In genomic region chr14:99807413-99808132, GRCh38 we compare ENCODE assay signal across 12 cellular contexts. TPM values are rescaled to one million over a fixed set of nuclear protein-coding genes. Genes with fewer than 3 reads are reported as not detected.
DNase-seq lines count a peak whose midpoint lies in the region; ATAC-seq and TF ChIP-seq lines count a peak whose summit lies in the region.
"Had no signal": no experiment of that assay in that cellular context is flagged by ENCODE, and none has a peak within 500 bp of the region (broad histone marks: within the 10 kb centered on the region; RNA-seq: fewer than 3 reads in every experiment).

No MANE protein-coding gene starts in this region.

- POLR2A ChIA-PET in HEK293T (lab: Yijun Ruan, JAX), result no interaction called here
- POLR2A ChIA-PET in naive thymus-derived CD4-positive, alpha-beta T cell (lab: Charles Lee), result no interaction called here

- no peaks in the 10 kb centered on the region for H3K36me3 ChIP-seq in ACC112 (ENCODE audit: insufficient read depth, low read length)
- no peaks in the 10 kb centered on the region for H3K36me3 ChIP-seq in naive thymus-derived CD4-positive, alpha-beta T cell (ENCODE audit: control insufficient read depth in 2 of 3, insufficient read depth in 3 of 3, low read length in 3 of 3)

- H3K4me1 ChIP-seq in ACC112 (ENCODE audit: control insufficient read depth, insufficient read depth, low read length, unreplicated experiment), result peaks cover 32% of the 10 kb centered on the region
- H3K4me1 ChIP-seq in naive thymus-derived CD4-positive, alpha-beta T cell (ENCODE audit: control insufficient read depth in 2 of 2, insufficient read depth in 2 of 2, low read length in 2 of 2), result no peaks in the 10 kb centered on the region

- no peak overlapping the region for H2AFZ ChIP-seq in ACC112 (ENCODE audit: low read length, unreplicated experiment)

- H3K4me3 ChIP-seq in ACC112 (ENCODE audit: low read depth, low read length) (peak overlapping the region; percentile 52), cardiac fibroblast (replicated peaks in 1 of 2; ENCODE audit: low read depth in 2 of 2, low read length in 2 of 2) (peak overlapping the region in 1 of 2 donors; percentile 3)
- H3K4me3 ChIP-seq in naive thymus-derived CD4-positive, alpha-beta T cell (ENCODE audit: low read length), result no peak overlapping the region
- H3K4me3 ChIP-seq: skin epidermis had no signal

- H3K27me3 Mint-ChIP-seq in natural killer cell treated with Interleukin-12 subunit alpha and Interleukin-12 subunit beta and Interleukin-15 and Interleukin-18, amount 100 ng/mL, for 72 hours, result peaks cover 32 to 50% of the 10 kb centered on the region in 2 donors
- peaks cover 3 to 27% (median 19%) of the 10 kb centered on the region in 5 donors for H3K27me3 Mint-ChIP-seq in naive thymus-derived CD4-positive, alpha-beta T cell

- H3K9me3 Mint-ChIP-seq in natural killer cell treated with Interleukin-12 subunit alpha and Interleukin-12 subunit beta and Interleukin-15 and Interleukin-18, amount 100 ng/mL, for 72 hours, result no peaks in the 10 kb centered on the region
- no peaks in the 10 kb centered on the region for H3K9me3 Mint-ChIP-seq in naive thymus-derived CD4-positive, alpha-beta T cell

- H3K27me3 ChIP-seq in ACC112 (ENCODE audit: insufficient read depth, low read length), result no peaks in the 10 kb centered on the region
- peaks cover 0 to 5% of the 10 kb centered on the region in 2 donors for H3K27me3 ChIP-seq in naive thymus-derived CD4-positive, alpha-beta T cell (ENCODE audit: control insufficient read depth in 2 of 2, insufficient read depth in 2 of 2, low read length in 2 of 2)

- TF ChIP-seq CTCF in cardiac fibroblast (IDR thresholded peaks at IDR 0.05; ENCODE audit: low read depth, low read length), result peak; percentile 2

- H3K27ac Mint-ChIP-seq in natural killer cell treated with Interleukin-12 subunit alpha and Interleukin-12 subunit beta and Interleukin-15 and Interleukin-18, amount 100 ng/mL, for 72 hours, result no peak overlapping the region
- H3K27ac Mint-ChIP-seq in naive thymus-derived CD4-positive, alpha-beta T cell, result no peak overlapping the region

- H3K36me3 Mint-ChIP-seq in natural killer cell treated with Interleukin-12 subunit alpha and Interleukin-12 subunit beta and Interleukin-15 and Interleukin-18, amount 100 ng/mL, for 72 hours, result no peaks in the 10 kb centered on the region
- no peaks in the 10 kb centered on the region for H3K36me3 Mint-ChIP-seq in naive thymus-derived CD4-positive, alpha-beta T cell

- CTCF ChIA-PET in HEK293T (lab: Yijun Ruan, JAX), result interaction anchor here (0.7 kb wide), 1 partner anchor 31 kb away, joined by 3 read pairs; no protein-coding TSS in a partner anchor
- CTCF ChIA-PET in naive thymus-derived CD4-positive, alpha-beta T cell (lab: Charles Lee), result interaction anchor here (0.9 kb wide), 1 partner anchor 419 kb away, joined by 4 read pairs; no protein-coding TSS in a partner anchor

- H3K4me1 Mint-ChIP-seq in natural killer cell treated with Interleukin-12 subunit alpha and Interleukin-12 subunit beta and Interleukin-15 and Interleukin-18, amount 100 ng/mL, for 72 hours (ENCODE audit: low read depth in 2 of 2), result no peaks in the 10 kb centered on the region
- no peaks in the 10 kb centered on the region for H3K4me1 Mint-ChIP-seq in naive thymus-derived CD4-positive, alpha-beta T cell

- no peak overlapping the region for H3K4me3 Mint-ChIP-seq in natural killer cell treated with Interleukin-12 subunit alpha and Interleukin-12 subunit beta and Interleukin-15 and Interleukin-18, amount 100 ng/mL, for 72 hours
- H3K4me3 Mint-ChIP-seq in naive thymus-derived CD4-positive, alpha-beta T cell, result no peak overlapping the region

- intact Hi-C loops in naive thymus-derived CD4-positive, alpha-beta T cell (cut with micrococcal nuclease), result no loop called here

- peaks cover 5% of the 10 kb centered on the region for H3K79me2 ChIP-seq in ACC112 (ENCODE audit: control insufficient read depth, insufficient read depth, low read length, unreplicated experiment)

- peak overlapping the region; percentile 70 for H3K27ac ChIP-seq in ACC112 (ENCODE audit: low read depth, low read length)
- H3K27ac ChIP-seq in naive thymus-derived CD4-positive, alpha-beta T cell (ENCODE audit: low read depth, low read length), result no peak overlapping the region
- H3K27ac ChIP-seq: KMS-11 had no signal

- DNase-seq in HEK293T (ENCODE audit: extremely low spot score) (peak; percentile 40), cardiac fibroblast (ENCODE audit: low read depth in 2 of 2) (peak; percentile 37 to 72), hippocampal formation (lab: John Stamatoyannopoulos, UW) (no peak), NCI-H510A treated with DMSO at 0.1 percent for 48 hours (lab: John Stamatoyannopoulos, UW) (no peak), GDM1 (lab: John Stamatoyannopoulos, UW) (no peak)
- DNase-seq in natural killer cell treated with Interleukin-12 subunit alpha and Interleukin-12 subunit beta and Interleukin-15 and Interleukin-18, amount 100 ng/mL, for 72 hours (ENCODE audit: low spot score), result no peak
- DNase-seq in naive thymus-derived CD4-positive, alpha-beta T cell, result no peak
- DNase-seq: C1 segment of cervical spinal cord, mammary epithelial cell had no signal

- peak; percentile 29 to 52 for ATAC-seq in natural killer cell treated with Interleukin-12 subunit alpha and Interleukin-12 subunit beta and Interleukin-15 and Interleukin-18, amount 100 ng/mL, for 72 hours
- no peak for ATAC-seq in naive thymus-derived CD4-positive, alpha-beta T cell

- no peaks in the 10 kb centered on the region for H3K9me3 ChIP-seq in naive thymus-derived CD4-positive, alpha-beta T cell (ENCODE audit: control insufficient read depth in 2 of 3, low read length in 3 of 3)

TF ChIP-seq in HEK293T, 16 proteins besides CTCF, POLR2A, EP300 and RAD21:
- TF ChIP-seq CTBP1 (IDR thresholded peaks at IDR 0.05; ENCODE audit: borderline replicate concordance) (no peak), FOXM1 (IDR thresholded peaks at IDR 0.05; ENCODE audit: borderline replicate concordance) (no peak), PKNOX1 (IDR thresholded peaks at IDR 0.05) (no peak), FOXK2 (IDR thresholded peaks at IDR 0.05) (no peak), NFRKB (IDR thresholded peaks at IDR 0.05) (no peak), TARDBP (IDR thresholded peaks at IDR 0.05) (no peak), ELF4 (IDR thresholded peaks at IDR 0.05) (no peak)
TF ChIP-seq in HEK293T: peak in this region for 0.

RNA-seq across cellular contexts. Expression of gene EML1, which starts 14.4 kb away (rescaled TPM):
- 1 to 10 TPM in 1 of 2 donors, not detected in 1; 1.4 TPM for total RNA-seq in natural killer cell treated with Interleukin-12 subunit alpha and Interleukin-12 subunit beta and Interleukin-15 and Interleukin-18, amount 100 ng/mL, for 72 hours
- not detected for total RNA-seq in naive thymus-derived CD4-positive, alpha-beta T cell
- polyA plus RNA-seq in naive thymus-derived CD4-positive, alpha-beta T cell, result not detected

Comparison
In these comparisons a context has a peak if more than half of its experiments do, and no peak if none do; other contexts are left out.
1. DNase-seq: peak in HEK293T (single experiment) and cardiac fibroblast (2 of 2); none in natural killer cell treated with Interleukin-12 subunit alpha and Interleukin-12 subunit beta and Interleukin-15 and Interleukin-18, amount 100 ng/mL, for 72 hours (single experiment), hippocampal formation (0 of 2), NCI-H510A treated with DMSO at 0.1 percent for 48 hours (single experiment), GDM1 (single experiment) and naive thymus-derived CD4-positive, alpha-beta T cell (0 of 9).